Comparison of ENCODE assay signal across 8 cellular contexts in genomic region chr7:27739914-27740448, GRCh38. TPM values are rescaled to one million over a fixed set of nuclear protein-coding genes. Genes with fewer than 3 reads are reported as not detected.
A peak's percentile ranks its signal among the peaks of the same experiment; 100 is the strongest.
DNase-seq lines count a peak whose midpoint lies in the region; ATAC-seq and TF ChIP-seq lines count a peak whose summit lies in the region.

Gene TAX1BP1 (plus strand): TSS chr7:27740162. CDS start chr7:27748525, 8,363 bp downstream.

- no peaks in the 10 kb centered on the region for H3K9me3 Mint-ChIP-seq in activated T-helper 2 cell treated with anti-CD3 and anti-CD28 coated beads, Interferon-gamma antibody, Interleukin-2, Interleukin-4, amounts not matched to agents 10 μg/mL and 5 μg/mL and 100 μg/mL, durations not matched to agents 14 hours and 24 hours and 36 hours
- H3K9me3 Mint-ChIP-seq in natural killer cell treated with Interleukin-12 subunit alpha and Interleukin-12 subunit beta and Interleukin-15 and Interleukin-18, amount 100 ng/mL, for 72 hours: no peaks in the 10 kb centered on the region

- peak within 1 kb of the TSS; percentile 70 for H3K27ac ChIP-seq in RWPE2 (ENCODE audit: poor library complexity, severe bottlenecking)

- H3K27me3 ChIP-seq in RWPE2 (ENCODE audit: insufficient read depth, poor library complexity, severe bottlenecking): no peaks in the 10 kb centered on the region

- H3K36me3 Mint-ChIP-seq in activated T-helper 2 cell treated with anti-CD3 and anti-CD28 coated beads, Interferon-gamma antibody, Interleukin-2, Interleukin-4, amounts not matched to agents 10 μg/mL and 5 μg/mL and 100 μg/mL, durations not matched to agents 14 hours and 24 hours and 36 hours (ENCODE audit: low read depth): peaks cover 9% of the 10 kb centered on the region
- H3K36me3 Mint-ChIP-seq in natural killer cell treated with Interleukin-12 subunit alpha and Interleukin-12 subunit beta and Interleukin-15 and Interleukin-18, amount 100 ng/mL, for 72 hours: no peaks in the 10 kb centered on the region

- H3K4me1 Mint-ChIP-seq in activated T-helper 2 cell treated with anti-CD3 and anti-CD28 coated beads, Interferon-gamma antibody, Interleukin-2, Interleukin-4, amounts not matched to agents 10 μg/mL and 5 μg/mL and 100 μg/mL, durations not matched to agents 14 hours and 24 hours and 36 hours (ENCODE audit: low read depth): peaks cover 29% of the 10 kb centered on the region
- H3K4me1 Mint-ChIP-seq in natural killer cell treated with Interleukin-12 subunit alpha and Interleukin-12 subunit beta and Interleukin-15 and Interleukin-18, amount 100 ng/mL, for 72 hours (ENCODE audit: low read depth in 2 of 2): peaks cover 28 to 39% of the 10 kb centered on the region in 2 donors

- DNase-seq in EH (ENCODE audit: low read depth) (peak; percentile 96), H4 (ENCODE audit: low spot score) (peak; percentile 99), LoVo (ENCODE audit: low spot score) (peak; percentile 99), RWPE2 (ENCODE audit: low spot score) (peak; percentile 92), fibroblast of peridontal ligament (ENCODE audit: extremely low read depth) (peak; percentile 88)
- peak; percentile 92 for DNase-seq in activated T-helper 2 cell treated with anti-CD3 and anti-CD28 coated beads, Interferon-gamma antibody, Interleukin-2, Interleukin-4, amounts not matched to agents 10 μg/mL and 5 μg/mL and 100 μg/mL, durations not matched to agents 14 hours and 24 hours and 36 hours (ENCODE audit: low spot score)
- peak; percentile 99 for DNase-seq in natural killer cell treated with Interleukin-12 subunit alpha and Interleukin-12 subunit beta and Interleukin-15 and Interleukin-18, amount 100 ng/mL, for 72 hours (ENCODE audit: low spot score)
- peak; percentile 96 for DNase-seq in stimulated activated naive CD8-positive, alpha-beta T cell treated with anti-CD3 and anti-CD28 coated beads, Interleukin-15, Interleukin-2, amounts not matched to agents 100 U/mL and 50 U/mL, for 24 hours

- peaks cover 6% of the 10 kb centered on the region for H3K27me3 Mint-ChIP-seq in activated T-helper 2 cell treated with anti-CD3 and anti-CD28 coated beads, Interferon-gamma antibody, Interleukin-2, Interleukin-4, amounts not matched to agents 10 μg/mL and 5 μg/mL and 100 μg/mL, durations not matched to agents 14 hours and 24 hours and 36 hours (ENCODE audit: low read depth)
- H3K27me3 Mint-ChIP-seq in natural killer cell treated with Interleukin-12 subunit alpha and Interleukin-12 subunit beta and Interleukin-15 and Interleukin-18, amount 100 ng/mL, for 72 hours: peaks cover 6 to 7% of the 10 kb centered on the region in 2 donors

- H3K4me3 ChIP-seq in RWPE2 (ENCODE audit: severe bottlenecking): peak within 1 kb of the TSS; percentile 88

- intact Hi-C loops in activated T-helper 2 cell treated with anti-CD3 and anti-CD28 coated beads, Interferon-gamma antibody, Interleukin-2, Interleukin-4, amounts not matched to agents 10 μg/mL and 5 μg/mL and 100 μg/mL, durations not matched to agents 14 hours and 24 hours and 36 hours (cut with micrococcal nuclease): loop anchor here (1.0 to 2.0 kb wide), 4 partner anchors 31 to 159 kb away; no protein-coding TSS in a partner anchor

- H3K36me3 ChIP-seq in RWPE2 (ENCODE audit: low read depth): peaks cover 3% of the 10 kb centered on the region; the same call in 1 of the 2 replicates

- TF ChIP-seq CTCF in RWPE2 (IDR thresholded peaks at IDR 0.05; ENCODE audit: poor library complexity, severe bottlenecking): no peak

- peak within 1 kb of the TSS; percentile 98 for H3K27ac Mint-ChIP-seq in activated T-helper 2 cell treated with anti-CD3 and anti-CD28 coated beads, Interferon-gamma antibody, Interleukin-2, Interleukin-4, amounts not matched to agents 10 μg/mL and 5 μg/mL and 100 μg/mL, durations not matched to agents 14 hours and 24 hours and 36 hours
- H3K27ac Mint-ChIP-seq in natural killer cell treated with Interleukin-12 subunit alpha and Interleukin-12 subunit beta and Interleukin-15 and Interleukin-18, amount 100 ng/mL, for 72 hours: peak within 1 kb of the TSS; percentile 98 to 100

- H3K4me1 ChIP-seq in RWPE2 (ENCODE audit: insufficient read depth, poor library complexity, severe bottlenecking): peaks cover 19% of the 10 kb centered on the region

- H3K4me3 Mint-ChIP-seq in activated T-helper 2 cell treated with anti-CD3 and anti-CD28 coated beads, Interferon-gamma antibody, Interleukin-2, Interleukin-4, amounts not matched to agents 10 μg/mL and 5 μg/mL and 100 μg/mL, durations not matched to agents 14 hours and 24 hours and 36 hours (ENCODE audit: low read depth): peak within 1 kb of the TSS; percentile 91
- peak within 1 kb of the TSS; percentile 88 for H3K4me3 Mint-ChIP-seq in natural killer cell treated with Interleukin-12 subunit alpha and Interleukin-12 subunit beta and Interleukin-15 and Interleukin-18, amount 100 ng/mL, for 72 hours

- no peaks in the 10 kb centered on the region for H3K9me3 ChIP-seq in RWPE2 (ENCODE audit: severe bottlenecking)

- ATAC-seq in RWPE2 (ENCODE audit: low read depth): peak; percentile 86
- peak; percentile 98 for ATAC-seq in natural killer cell treated with Interleukin-12 subunit alpha and Interleukin-12 subunit beta and Interleukin-15 and Interleukin-18, amount 100 ng/mL, for 72 hours
- peak; percentile 96 for ATAC-seq in stimulated activated naive CD8-positive, alpha-beta T cell treated with anti-CD3 and anti-CD28 coated beads, Interleukin-15, Interleukin-2, amounts not matched to agents 100 U/mL and 50 U/mL, for 24 hours

RNA-seq across cellular contexts. Expression of gene TAX1BP1, which starts in this region (rescaled TPM):
- 131 and 164 TPM in 2 replicates for total RNA-seq in H4 (2014; rRNA removed; shearing (Covaris generic))
- 90.6 and 97.1 TPM in 2 replicates for total RNA-seq in activated T-helper 2 cell treated with anti-CD3 and anti-CD28 coated beads, Interferon-gamma antibody, Interleukin-2, Interleukin-4, amounts not matched to agents 10 μg/mL and 5 μg/mL and 100 μg/mL, durations not matched to agents 14 hours and 24 hours and 36 hours
- total RNA-seq in natural killer cell treated with Interleukin-12 subunit alpha and Interleukin-12 subunit beta and Interleukin-15 and Interleukin-18, amount 100 ng/mL, for 72 hours: 100 to 1,000 TPM in 1 of 2 donors, 10 to 100 TPM in 1; 90.6 to 133 TPM

Comparison
In these comparisons a context has a peak if more than half of its experiments do, and no peak if none do; other contexts are left out.
1. Peak in every context shown above with its lines: DNase-seq, ATAC-seq, H3K4me3 ChIP-seq and H3K27ac ChIP-seq.